Comparison of ENCODE assay signal across 8 cellular contexts in genomic region chr9:36728651-36729520, GRCh38.
DNase-seq lines count a peak whose midpoint lies in the region; ATAC-seq and TF ChIP-seq lines count a peak whose summit lies in the region.

No MANE protein-coding gene starts in this region.

- H3K4me3 ChIP-seq in astrocyte of the cerebellum (ENCODE audit: low read depth, low read length), result no peak overlapping the region

- TF ChIP-seq CTCF in astrocyte of the cerebellum (IDR thresholded peaks at IDR 0.05; ENCODE audit: low read depth, low read length, missing control alignments), result peak; percentile 86

- H3K4me1 Mint-ChIP-seq in T-helper 2 cell treated with Interferon-gamma antibody and Interleukin-4, amounts not matched to agents 5 μg/mL and 100 μg/mL, for 36 hours (ENCODE audit: low read depth), result peaks cover 3% of the 10 kb centered on the region
- no peaks in the 10 kb centered on the region for H3K4me1 Mint-ChIP-seq in immature natural killer cell

- ATAC-seq in GM19043 (IDR thresholded peaks at IDR 0.05; ENCODE audit: low read depth, unreplicated experiment) (peak; percentile 71), HG02981 (IDR thresholded peaks at IDR 0.05; ENCODE audit: unreplicated experiment) (no peak)

- no peaks in the 10 kb centered on the region for H3K36me3 Mint-ChIP-seq in T-helper 2 cell treated with Interferon-gamma antibody and Interleukin-4, amounts not matched to agents 5 μg/mL and 100 μg/mL, for 36 hours (ENCODE audit: low read depth)
- no peaks in the 10 kb centered on the region for H3K36me3 Mint-ChIP-seq in immature natural killer cell

- H3K9me3 Mint-ChIP-seq in T-helper 2 cell treated with Interferon-gamma antibody and Interleukin-4, amounts not matched to agents 5 μg/mL and 100 μg/mL, for 36 hours, result no peaks in the 10 kb centered on the region
- no peaks in the 10 kb centered on the region for H3K9me3 Mint-ChIP-seq in immature natural killer cell

- in situ Hi-C loops in astrocyte of the cerebellum (cut with HindIII; ENCODE audit: low sequenced_read_pairs), result no loop called here

- no peak overlapping the region for H3K4me3 Mint-ChIP-seq in T-helper 2 cell treated with Interferon-gamma antibody and Interleukin-4, amounts not matched to agents 5 μg/mL and 100 μg/mL, for 36 hours
- no peak overlapping the region for H3K4me3 Mint-ChIP-seq in immature natural killer cell

- H3K27ac Mint-ChIP-seq in T-helper 2 cell treated with Interferon-gamma antibody and Interleukin-4, amounts not matched to agents 5 μg/mL and 100 μg/mL, for 36 hours, result no peak overlapping the region
- no peak overlapping the region for H3K27ac Mint-ChIP-seq in immature natural killer cell

- H3K27me3 Mint-ChIP-seq in T-helper 2 cell treated with Interferon-gamma antibody and Interleukin-4, amounts not matched to agents 5 μg/mL and 100 μg/mL, for 36 hours (ENCODE audit: low read depth), result no peaks in the 10 kb centered on the region
- H3K27me3 Mint-ChIP-seq in immature natural killer cell (ENCODE audit: low read depth in 3 of 3), result peaks cover 2 to 4% (median 2%) of the 10 kb centered on the region in 3 donors

- DNase-seq in AG20443 (ENCODE audit: low spot score) (peak; percentile 68), NCI-H1092 (lab: John Stamatoyannopoulos, UW) (peak; percentile 81), astrocyte of the cerebellum (ENCODE audit: low read depth) (peak; percentile 59), immature natural killer cell (peak; percentile 14 to 38 (median 32))
- DNase-seq in T-helper 2 cell treated with Interferon-gamma antibody and Interleukin-4, amounts not matched to agents 5 μg/mL and 100 μg/mL, for 36 hours (ENCODE audit: low spot score), result peak; percentile 47
- DNase-seq in stimulated activated CD4-positive, alpha-beta T cell treated with anti-CD3 and anti-CD28 coated beads, Interleukin-1b, Interleukin-23, amount 100 ng/mL, for 48 hours, result peak; percentile 64
